In the genomic region with DNA sequence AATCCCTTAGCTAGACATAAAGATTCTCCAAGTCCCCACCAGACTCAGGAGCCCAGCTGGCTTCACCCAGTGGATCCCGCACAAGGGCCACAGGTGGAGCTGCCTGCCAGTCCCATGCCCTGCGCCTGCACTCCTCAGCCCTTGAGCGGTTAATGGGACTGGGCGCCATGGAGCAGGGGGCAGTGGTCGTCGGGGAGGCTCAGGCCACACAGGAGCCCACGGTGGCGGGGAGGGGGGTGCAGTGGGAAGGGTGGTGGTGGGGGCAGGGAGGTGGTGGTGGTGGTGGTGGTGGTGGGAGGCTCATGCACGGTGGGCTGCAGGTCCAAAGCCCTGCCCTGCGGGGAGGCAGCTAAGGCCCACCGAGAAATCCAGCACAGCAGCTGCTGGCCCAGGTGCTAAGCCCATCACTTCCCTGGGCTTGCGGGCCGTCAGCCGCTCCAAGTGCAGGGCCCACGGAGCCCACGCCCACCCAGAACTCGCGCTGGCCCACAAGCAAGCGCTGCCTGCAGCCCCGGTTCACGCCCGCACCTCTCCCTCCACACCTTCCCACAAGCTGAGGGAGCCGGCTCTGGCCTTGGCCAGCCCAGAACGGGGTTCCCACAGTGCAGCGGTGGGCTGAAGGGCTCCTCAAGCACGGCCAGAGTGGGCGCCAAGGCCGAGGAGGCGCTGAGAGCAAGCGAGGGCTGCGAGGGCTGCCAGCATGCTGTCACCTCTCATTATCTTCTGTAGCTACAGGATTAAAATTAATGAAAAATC, we compare ENCODE assay signal across 37 cellular contexts.
"Had no signal": no experiment of that assay in that cellular context is flagged by ENCODE, and none has a peak within 500 bp of the region (broad histone marks: within the 10 kb centered on the region; RNA-seq: fewer than 3 reads in every experiment).

No MANE protein-coding gene starts in this region.

- H3K36me3 Mint-ChIP-seq: activated naive CD4-positive, alpha-beta T cell treated with anti-CD3 and anti-CD28 coated beads, Interleukin-2, amount 10 ng/mL, durations not matched to agents 7 days and 5 days; activated naive CD4-positive, alpha-beta T cell treated with anti-CD3 and anti-CD28 coated beads, Interleukin-2, amount 50 U/mL, for 24 hours; activated naive CD8-positive, alpha-beta T cell; activated naive CD8-positive, alpha-beta T cell treated with anti-CD3 and anti-CD28 coated beads for 36 hours; activated naive CD8-positive, alpha-beta T cell treated with anti-CD3 and anti-CD28 coated beads, Interleukin-2, amount 10 ng/mL, durations not matched to agents 7 days and 5 days; brain had no signal

- H3K27me3 Mint-ChIP-seq: activated naive CD4-positive, alpha-beta T cell treated with anti-CD3 and anti-CD28 coated beads, Interleukin-2, amount 10 ng/mL, durations not matched to agents 7 days and 5 days; activated naive CD4-positive, alpha-beta T cell treated with anti-CD3 and anti-CD28 coated beads, Interleukin-2, amount 50 U/mL, for 24 hours; activated naive CD8-positive, alpha-beta T cell; activated naive CD8-positive, alpha-beta T cell treated with anti-CD3 and anti-CD28 coated beads for 36 hours; activated naive CD8-positive, alpha-beta T cell treated with anti-CD3 and anti-CD28 coated beads, Interleukin-2, amount 10 ng/mL, durations not matched to agents 7 days and 5 days; activated naive CD8-positive, alpha-beta T cell treated with anti-CD3 and anti-CD28 coated beads, Interleukin-2, amount 50 U/mL, for 24 hours; activated T-cell treated with anti-CD3 and anti-CD28 coated beads, Interleukin-2, amount 50 U/mL, for 24 hours; activated T-helper 17 cell treated with anti-CD3 and anti-CD28 coated beads, Interleukin-2, amount 50 U/mL, for 72 hours; brain; central memory CD8-positive, alpha-beta T cell had no signal

- H3K9me3 ChIP-seq: adrenal gland, ascending aorta, body of pancreas had no signal

- DNase-seq: activated effector memory CD4-positive, alpha-beta T cell treated with anti-CD3 and anti-CD28 coated beads, Interleukin-2, amount 50 U/mL, for 16 hours; activated effector memory CD4-positive, alpha-beta T cell treated with Interleukin-2 at 50 U/mL for 16 hours; activated gamma-delta T cell; activated gamma-delta T cell treated with Interleukin-2 at 50 U/mL for 16 hours; activated naive CD4-positive, alpha-beta T cell; activated naive CD4-positive, alpha-beta T cell treated with anti-CD3 and anti-CD28 coated beads, Interleukin-2, amount 50 U/mL, for 16 hours; activated naive CD4-positive, alpha-beta T cell treated with Interleukin-2 at 50 U/mL for 16 hours; activated naive CD8-positive, alpha-beta T cell treated with anti-CD3 and anti-CD28 coated beads for 36 hours; activated naive CD8-positive, alpha-beta T cell treated with anti-CD3 and anti-CD28 coated beads, Interleukin-2, amount 10 ng/mL, durations not matched to agents 7 days and 5 days; activated naive CD8-positive, alpha-beta T cell treated with anti-CD3 and anti-CD28 coated beads, Interleukin-2, amount 50 U/mL, for 24 hours; activated T-cell treated with anti-CD3 and anti-CD28 coated beads, Interleukin-2, amount 50 U/mL, for 1 hour; activated T-cell treated with anti-CD3 and anti-CD28 coated beads, Interleukin-2, amount 50 U/mL, for 24 hours; activated T-cell treated with anti-CD3 and anti-CD28 coated beads, Interleukin-2, amount 50 U/mL, for 4 hours; activated T-cell treated with anti-CD3 and anti-CD28 coated beads, Interleukin-2, amount 50 U/mL, for 48 hours; activated T-cell treated with anti-CD3 and anti-CD28 coated beads, Interleukin-2, amount 50 U/mL, for 72 hours; adrenal gland; amniotic stem cell; amygdala; aorta; body of pancreas; brain microvascular endothelial cell; caudate nucleus; central memory CD4-positive, alpha-beta T cell; cerebellar nuclear complex had no signal

- H3K4me3 ChIP-seq: adrenal gland, ascending aorta, body of pancreas, breast epithelium, cardiac muscle cell had no signal

- ATAC-seq: activated naive CD4-positive, alpha-beta T cell treated with anti-CD3 and anti-CD28 coated beads, Interleukin-2, amount 50 U/mL, for 72 hours; activated naive CD8-positive, alpha-beta T cell treated with anti-CD3 and anti-CD28 coated beads, Interleukin-2, amount 50 U/mL, for 24 hours; activated T-cell treated with anti-CD3 and anti-CD28 coated beads, Interleukin-2, amount 50 U/mL, for 4 hours; activated T-cell treated with anti-CD3 and anti-CD28 coated beads, Interleukin-2, amount 50 U/mL, for 72 hours; activated T-helper 17 cell treated with anti-CD3 and anti-CD28 coated beads, Interleukin-2, amount 50 U/mL, for 72 hours; body of pancreas had no signal

- H3K4me1 Mint-ChIP-seq: activated naive CD4-positive, alpha-beta T cell treated with anti-CD3 and anti-CD28 coated beads, Interleukin-2, amount 10 ng/mL, durations not matched to agents 7 days and 5 days; activated naive CD4-positive, alpha-beta T cell treated with anti-CD3 and anti-CD28 coated beads, Interleukin-2, amount 50 U/mL, for 24 hours; activated naive CD8-positive, alpha-beta T cell treated with anti-CD3 and anti-CD28 coated beads for 36 hours; activated naive CD8-positive, alpha-beta T cell treated with anti-CD3 and anti-CD28 coated beads, Interleukin-2, amount 10 ng/mL, durations not matched to agents 7 days and 5 days; activated naive CD8-positive, alpha-beta T cell treated with anti-CD3 and anti-CD28 coated beads, Interleukin-2, amount 50 U/mL, for 24 hours; activated T-helper 17 cell treated with anti-CD3 and anti-CD28 coated beads, Interleukin-2, amount 50 U/mL, for 72 hours; central memory CD8-positive, alpha-beta T cell had no signal

- H3K4me1 ChIP-seq: adrenal gland, ascending aorta, body of pancreas, breast epithelium had no signal

- H3K27ac ChIP-seq: adrenal gland, ascending aorta, body of pancreas, brain microvascular endothelial cell, breast epithelium, cardiac muscle cell had no signal

- H3K27ac Mint-ChIP-seq: activated naive CD4-positive, alpha-beta T cell treated with anti-CD3 and anti-CD28 coated beads for 36 hours; activated naive CD4-positive, alpha-beta T cell treated with anti-CD3 and anti-CD28 coated beads, Interleukin-2, amount 10 ng/mL, durations not matched to agents 7 days and 5 days; activated naive CD4-positive, alpha-beta T cell treated with anti-CD3 and anti-CD28 coated beads, Interleukin-2, amount 50 U/mL, for 24 hours; activated naive CD4-positive, alpha-beta T cell treated with anti-CD3 and anti-CD28 coated beads, Interleukin-2, amount 50 U/mL, for 72 hours; activated naive CD8-positive, alpha-beta T cell; activated naive CD8-positive, alpha-beta T cell treated with anti-CD3 and anti-CD28 coated beads for 36 hours; activated naive CD8-positive, alpha-beta T cell treated with anti-CD3 and anti-CD28 coated beads, Interleukin-2, amount 10 ng/mL, durations not matched to agents 7 days and 5 days; activated naive CD8-positive, alpha-beta T cell treated with anti-CD3 and anti-CD28 coated beads, Interleukin-2, amount 50 U/mL, for 24 hours; activated T-cell treated with anti-CD3 and anti-CD28 coated beads, Interleukin-2, amount 50 U/mL, for 24 hours; activated T-cell treated with anti-CD3 and anti-CD28 coated beads, Interleukin-2, amount 50 U/mL, for 72 hours; activated T-helper 1 cell treated with anti-CD3 and anti-CD28 coated beads, Interleukin-12 subunit alpha, Interleukin-12 subunit beta, Interleukin-2, Interleukin-4 antibody, amounts not matched to agents 30 ng/mL and 10 ng/mL and 1 ng/mL, durations not matched to agents 14 hours and 24 hours and 36 hours; activated T-helper 17 cell treated with anti-CD3 and anti-CD28 coated beads, Interleukin-2, amount 50 U/mL, for 72 hours; activated T-helper 2 cell treated with anti-CD3 and anti-CD28 coated beads, Interferon-gamma antibody, Interleukin-2, Interleukin-4, amounts not matched to agents 10 μg/mL and 5 μg/mL and 100 μg/mL, durations not matched to agents 14 hours and 24 hours and 36 hours had no signal

- H3K4me3 Mint-ChIP-seq: activated naive CD4-positive, alpha-beta T cell treated with anti-CD3 and anti-CD28 coated beads for 36 hours; activated naive CD4-positive, alpha-beta T cell treated with anti-CD3 and anti-CD28 coated beads, Interleukin-2, amount 50 U/mL, for 24 hours; activated naive CD8-positive, alpha-beta T cell treated with anti-CD3 and anti-CD28 coated beads for 36 hours; activated naive CD8-positive, alpha-beta T cell treated with anti-CD3 and anti-CD28 coated beads, Interleukin-2, amount 10 ng/mL, durations not matched to agents 7 days and 5 days; activated naive CD8-positive, alpha-beta T cell treated with anti-CD3 and anti-CD28 coated beads, Interleukin-2, amount 50 U/mL, for 24 hours; activated T-cell treated with anti-CD3 and anti-CD28 coated beads, Interleukin-2, amount 50 U/mL, for 24 hours; activated T-cell treated with anti-CD3 and anti-CD28 coated beads, Interleukin-2, amount 50 U/mL, for 4 hours; activated T-cell treated with anti-CD3 and anti-CD28 coated beads, Interleukin-2, amount 50 U/mL, for 72 hours; activated T-helper 17 cell treated with anti-CD3 and anti-CD28 coated beads, Interleukin-2, amount 50 U/mL, for 72 hours; brain; central memory CD8-positive, alpha-beta T cell had no signal

- H3K36me3 ChIP-seq: adrenal gland, ascending aorta, brain microvascular endothelial cell, breast epithelium, cardiac muscle cell had no signal

- H3K9me3 Mint-ChIP-seq: activated naive CD4-positive, alpha-beta T cell treated with anti-CD3 and anti-CD28 coated beads for 36 hours had no signal

- H3K27me3 ChIP-seq: adrenal gland, ascending aorta, body of pancreas, brain microvascular endothelial cell, breast epithelium, cardiac muscle cell had no signal
